Comparison of ENCODE assay signal across 19 cellular contexts in the genomic region with DNA sequence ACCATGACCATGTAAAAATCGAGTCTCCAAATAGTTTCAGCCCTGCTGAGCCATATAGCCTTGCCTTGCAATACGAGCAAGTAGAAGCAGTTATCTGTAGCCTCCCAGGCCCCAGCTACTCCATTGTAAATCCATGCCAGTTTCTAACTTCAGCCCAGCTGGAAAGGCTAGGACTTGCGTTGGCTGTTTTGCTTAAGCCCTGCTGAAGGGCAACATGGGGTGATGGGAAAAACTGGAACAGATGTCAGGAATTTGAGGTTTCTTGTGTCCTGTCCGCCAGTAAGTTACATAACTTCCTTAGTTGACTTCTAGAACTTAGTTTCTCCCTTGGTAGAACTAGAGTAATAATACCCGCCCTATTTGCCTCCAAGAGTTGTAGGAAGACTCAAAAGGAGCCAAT.
DNase-seq lines count a peak whose midpoint lies in the region; ATAC-seq, FAIRE-seq and TF ChIP-seq lines count a peak whose summit lies in the region.
"Had no signal": no experiment of that assay in that cellular context is flagged by ENCODE, and none has a peak within 500 bp of the region (broad histone marks: within the 10 kb centered on the region; RNA-seq: fewer than 3 reads in every experiment).

No MANE protein-coding gene starts in this region.

- TF ChIP-seq POLR2A in H1 (IDR thresholded peaks at IDR 0.05; ENCODE audit: control extremely low read depth in 1 of 2, low read depth in 2 of 2, low read length in 2 of 2) (no peak), ovary (IDR thresholded peaks at IDR 0.05) (no peak)

- intact Hi-C loops in ovary (cut with DNase I) = no loop called here

- H3K36me3 ChIP-seq in H1 (ENCODE audit: control insufficient read depth in 2 of 4, insufficient read depth in 4 of 4, low read length in 3 of 4) (no peaks in the 10 kb centered on the region), thoracic aorta (no peaks in the 10 kb centered on the region), ovary (no peaks in the 10 kb centered on the region)
- H3K36me3 ChIP-seq: HAP-1 had no signal

- no peak overlapping the region for H4K8ac ChIP-seq in H1 (ENCODE audit: extremely low read depth, insufficient read depth, low read length)

- H3K9ac ChIP-seq in H1 (replicated peaks in 1 of 4; ENCODE audit: extremely low read depth in 1 of 4, low read depth in 3 of 4, low read length in 3 of 4) = no peak overlapping the region
- H3K9ac ChIP-seq: KMS-11 had no signal

- no peak overlapping the region for H2BK5ac ChIP-seq in H1 (ENCODE audit: low read depth, low read length)

- WGBS in H1 (ENCODE audit: extremely low coverage in 1 of 2, insufficient coverage in 1 of 2, insufficient read length in 1 of 2, insufficient replicate concordance in 2 of 2, low coverage in 1 of 2, low lambda C conversion rate in 2 of 2, missing lambda C conversion rate in 1 of 2), 2 experiments = 83% methylated on average over 5 of the region's 5 CpGs; no CpG with 5 or more reads in 1 of the 2 experiments
- 64 to 75% (median 75%) methylated on average over 5 of the region's 5 CpGs for WGBS in ovary, 3 donors

- H3K27me3 Mint-ChIP-seq in nephron progenitor cell (ENCODE audit: low read depth, poor library complexity) = peaks cover 13% of the 10 kb centered on the region

- H3K79me1 ChIP-seq in H1 (ENCODE audit: low read depth, low read length) = no peaks in the 10 kb centered on the region; the same call in 1 of the 2 replicates

- TF ChIP-seq EP300 in H1 (IDR thresholded peaks at IDR 0.05; ENCODE audit: borderline replicate concordance in 1 of 2, low read depth in 2 of 2, low read length in 2 of 2) = no peak
- no peak for TF ChIP-seq EP300 in ovary (IDR thresholded peaks at IDR 0.05)

- POLR2A ChIA-PET in H1 (lab: Charles Lee; ENCODE audit: partially characterized antibody) = no interaction called here

- peak; percentile 23 for DNase-seq in NCI-H82 (lab: John Stamatoyannopoulos, UW)
- no peak for DNase-seq in NCI-H82 treated with DMSO at 0.1 percent for 48 hours (lab: John Stamatoyannopoulos, UW; ENCODE audit: unreplicated experiment)
- DNase-seq in H1 (ENCODE audit: low read depth in 1 of 2, low spot score in 2 of 2) = no peak
- no peak for DNase-seq in nephron progenitor cell
- no peak for DNase-seq in thoracic aorta (ENCODE audit: low spot score)
- DNase-seq in cerebellar nuclear complex (lab: John Stamatoyannopoulos, UW) = no peak
- no peak for DNase-seq in ovary
- DNase-seq: 8988T, C1 segment of cervical spinal cord, COR-L47, NCI-H1105, NCI-H1930, NCI-H2171 treated with DMSO at 0.1 percent for 48 hours had no signal

- H2AK5ac ChIP-seq in H1 (ENCODE audit: low read depth, low read length) = no peak overlapping the region; the same call in 1 of the 2 replicates

- no peak overlapping the region for H3K14ac ChIP-seq in H1 (ENCODE audit: insufficient read length)

- no peaks in the 10 kb centered on the region for H3K9me3 Mint-ChIP-seq in nephron progenitor cell

- H3K27me3 ChIP-seq in H1 (replicated peaks in 1 of 4; ENCODE audit: control insufficient read depth in 3 of 4, extremely low read depth in 1 of 4, insufficient read depth in 3 of 4, low read length in 3 of 4) (no peaks in the 10 kb centered on the region), thoracic aorta (replicated peaks; ENCODE audit: insufficient read depth) (no peaks in the 10 kb centered on the region), ovary (no peaks in the 10 kb centered on the region)

- no peak overlapping the region for H2BK12ac ChIP-seq in H1 (ENCODE audit: low read depth, low read length)

- H3K4me1 ChIP-seq in H1 (replicated peaks in 1 of 4; ENCODE audit: control insufficient read depth in 3 of 4, insufficient read depth in 4 of 4, low read length in 3 of 4) (peaks cover 0 to 7% (median 0%) of the 10 kb centered on the region in 4 experiments; a peak in 3 of 7 replicates), thoracic aorta (ENCODE audit: control insufficient read depth in 1 of 2, low read depth in 2 of 2) (peaks cover 37 to 75% of the 10 kb centered on the region in 2 donors), ovary (ENCODE audit: insufficient read depth) (peaks cover 8% of the 10 kb centered on the region)
- H3K4me1 ChIP-seq: HAP-1 had no signal

- H3K23ac ChIP-seq in H1 (ENCODE audit: insufficient read length) = no peak overlapping the region

- no peaks in the 10 kb centered on the region for H3K36me3 Mint-ChIP-seq in nephron progenitor cell (ENCODE audit: low read depth)

- H3K56ac ChIP-seq in H1 (replicated peaks; ENCODE audit: insufficient read length, low read depth, low read length) = no peak overlapping the region

- no peak overlapping the region for H3K27ac ChIP-seq in H1 (ENCODE audit: low read depth, low read length)
- H3K27ac ChIP-seq in thoracic aorta = peak overlapping the region; percentile 85 to 88
- no peak overlapping the region for H3K27ac ChIP-seq in ovary
- H3K27ac ChIP-seq: KMS-11 had no signal

- peak overlapping the region; percentile 72; the same call in 1 of the 2 replicates for H2BK20ac ChIP-seq in H1 (ENCODE audit: low read length)

- no peak overlapping the region for H4K5ac ChIP-seq in H1 (ENCODE audit: insufficient read length, low read depth, low read length)

- no peak for FAIRE-seq in H1 (lab: Jason Lieb, UNC)
- FAIRE-seq: GM12878, GM18507, HepG2 had no signal

- ATAC-seq in thoracic aorta (ENCODE audit: insufficient number of reproducible peaks, low FRiP score, low read depth) (no peak), GM19463 (IDR thresholded peaks at IDR 0.05; ENCODE audit: unreplicated experiment) (no peak)
- ATAC-seq: GM12878, HepG2 had no signal

- no peak overlapping the region for H4K91ac ChIP-seq in H1 (replicated peaks; ENCODE audit: insufficient read length, low read length)

- peaks cover 86% of the 10 kb centered on the region for H3K4me1 Mint-ChIP-seq in nephron progenitor cell

- peak overlapping the region; percentile 46 for H3K27ac Mint-ChIP-seq in nephron progenitor cell

- H3K4me3 Mint-ChIP-seq in nephron progenitor cell = no peak overlapping the region

- no peaks in the 10 kb centered on the region for H4K20me1 ChIP-seq in H1 (replicated peaks in 1 of 2; ENCODE audit: control insufficient read depth in 1 of 2, insufficient read depth in 2 of 2, low read length in 2 of 2)

- no peak for TF ChIP-seq RAD21 in H1 (IDR thresholded peaks at IDR 0.05 in 1 of 2, conservative IDR thresholded peaks at IDR 0.05 in 1 of 2; ENCODE audit: low read depth in 2 of 2, low read length in 2 of 2)

- H3K9me3 ChIP-seq in H1 (ENCODE audit: insufficient read depth in 2 of 2, low read depth in 1 of 2, low read length in 1 of 2) (no peaks in the 10 kb centered on the region), thoracic aorta (no peaks in the 10 kb centered on the region), ovary (no peaks in the 10 kb centered on the region)
- H3K9me3 ChIP-seq: HAP-1 had no signal

- no peak overlapping the region for H2BK15ac ChIP-seq in H1 (ENCODE audit: low read length)

- H2AFZ ChIP-seq in H1 (ENCODE audit: low read length) = no peak overlapping the region

- no peaks in the 10 kb centered on the region; the same call in 1 of the 2 replicates for H3K23me2 ChIP-seq in H1 (ENCODE audit: low read depth, low read length)

- CTCF ChIA-PET in H1 (lab: Charles Lee; ENCODE audit: partially characterized antibody) = interaction anchor here (1.9 kb wide), 1 partner anchor 250 kb away, joined by 4 read pairs; no protein-coding TSS in a partner anchor

- no peak overlapping the region for H3K18ac ChIP-seq in H1 (ENCODE audit: extremely low read depth, low read length)

- H3K4me3 ChIP-seq in H1 (ENCODE audit: extremely low read depth in 1 of 4, insufficient read depth in 2 of 4, low read depth in 3 of 4, low read length in 4 of 4) = no peak overlapping the region
- H3K4me3 ChIP-seq in thoracic aorta = no peak overlapping the region
- no peak overlapping the region for H3K4me3 ChIP-seq in ovary
- H3K4me3 ChIP-seq: GM12878, HAP-1 had no signal

- no peak overlapping the region for H3K4ac ChIP-seq in H1 (replicated peaks; ENCODE audit: insufficient read length, low read depth, low read length)

- no peak for TF ChIP-seq CTCF in H1 (IDR thresholded peaks at IDR 0.05; ENCODE audit: control extremely low read depth in 1 of 3, insufficient read depth in 1 of 3, low read depth in 1 of 3, low read length in 3 of 3)
- TF ChIP-seq CTCF in nephron progenitor cell (IDR thresholded peaks at IDR 0.05) = no peak
- no peak for TF ChIP-seq CTCF in thoracic aorta (IDR thresholded peaks at IDR 0.05)
- TF ChIP-seq CTCF in ovary (IDR thresholded peaks at IDR 0.05) = no peak

- H3K4me2 ChIP-seq in H1 (ENCODE audit: insufficient read depth in 1 of 2, low read depth in 2 of 2, low read length in 2 of 2) = no peak overlapping the region
- H3K4me2 ChIP-seq: KMS-11 had no signal

- H3K79me2 ChIP-seq in H1 (ENCODE audit: control insufficient read depth in 1 of 2, insufficient read depth in 2 of 2, low read length in 2 of 2) = no peaks in the 10 kb centered on the region

- no peak overlapping the region for H2BK120ac ChIP-seq in H1 (replicated peaks; ENCODE audit: low read depth, low read length)

TF ChIP-seq in H1, 55 proteins besides CTCF, POLR2A, EP300 and RAD21:
- TF ChIP-seq JUN (IDR thresholded peaks at IDR 0.05; ENCODE audit: low read depth, low read length) = no peak
- TF ChIP-seq SP1 (IDR thresholded peaks at IDR 0.05; ENCODE audit: low read depth, low read length) = 0 out of 2 replicates have a peak, but pooled peaks have one; percentile 41
- TF ChIP-seq CBX8 (IDR thresholded peaks at IDR 0.05; ENCODE audit: borderline replicate concordance, low read depth, low read length) = no peak
- no peak for TF ChIP-seq YY1 (IDR thresholded peaks at IDR 0.05; ENCODE audit: low read depth, low read length)
- no peak for TF ChIP-seq HDAC6 (IDR thresholded peaks at IDR 0.05; ENCODE audit: low read depth, low read length)
- TF ChIP-seq TAF1 (IDR thresholded peaks at IDR 0.05; ENCODE audit: low read depth, low read length) = no peak
- no peak for TF ChIP-seq SIRT6 (IDR thresholded peaks at IDR 0.05; ENCODE audit: low read length)

Comparison
In these comparisons a context has a peak if more than half of its experiments do, and no peak if none do; other contexts are left out.
1. H3K27ac ChIP-seq: peak in thoracic aorta (2 of 2); none in H1 (single experiment) and ovary (0 of 2).